In genomic region chr17:82320956-82321927, GRCh38 we compare ENCODE assay signal across 9 cellular contexts. TPM values are rescaled to one million over a fixed set of nuclear protein-coding genes. Genes with fewer than 3 reads are reported as not detected.
DNase-seq lines count a peak whose midpoint lies in the region; ATAC-seq and TF ChIP-seq lines count a peak whose summit lies in the region.
"Had no signal": no experiment of that assay in that cellular context is flagged by ENCODE, and none has a peak within 500 bp of the region (broad histone marks: within the 10 kb centered on the region; RNA-seq: fewer than 3 reads in every experiment).

No MANE protein-coding gene starts in this region.

- H3K36me3 Mint-ChIP-seq in activated naive CD4-positive, alpha-beta T cell treated with anti-CD3 and anti-CD28 coated beads, Interleukin-2, amount 10 ng/mL, durations not matched to agents 7 days and 5 days, result peaks cover 2% of the 10 kb centered on the region

- H3K9me3 Mint-ChIP-seq in activated naive CD4-positive, alpha-beta T cell treated with anti-CD3 and anti-CD28 coated beads, Interleukin-2, amount 10 ng/mL, durations not matched to agents 7 days and 5 days, result no peaks in the 10 kb centered on the region

- H3K4me1 Mint-ChIP-seq in activated naive CD4-positive, alpha-beta T cell treated with anti-CD3 and anti-CD28 coated beads, Interleukin-2, amount 10 ng/mL, durations not matched to agents 7 days and 5 days, result peaks cover 15% of the 10 kb centered on the region

- ATAC-seq in GM18873 (IDR thresholded peaks at IDR 0.05; ENCODE audit: low FRiP score, unreplicated experiment) (no peak), GM19395 (IDR thresholded peaks at IDR 0.05; ENCODE audit: unreplicated experiment) (no peak)

- peak; percentile 29 for DNase-seq in SK-MEL-5 (ENCODE audit: low read depth, low spot score)
- peak; percentile 82 for DNase-seq in activated naive CD4-positive, alpha-beta T cell treated with anti-CD3 and anti-CD28 coated beads, Interleukin-2, amount 10 ng/mL, durations not matched to agents 7 days and 5 days
- peak; percentile 86 for DNase-seq in iPS-NIHi7 (ENCODE audit: extremely low spot score)
- DNase-seq in stimulated activated CD8-positive, alpha-beta memory T cell treated with anti-CD3 and anti-CD28 coated beads, Interleukin-12 subunit alpha, Interleukin-12 subunit beta, amount 100 ng/mL, for 1 hour (ENCODE audit: low read depth), result peak; percentile 77
- DNase-seq in NCI-H1092 (lab: John Stamatoyannopoulos, UW), result no peak

- in situ Hi-C loops in SK-MEL-5 (cut with HindIII; ENCODE audit: low pct_unique_long_range_greater_than_20kb, low sequenced_read_pairs), result no loop called here

- peak overlapping the region; percentile 66 for H3K4me3 Mint-ChIP-seq in activated naive CD4-positive, alpha-beta T cell treated with anti-CD3 and anti-CD28 coated beads, Interleukin-2, amount 10 ng/mL, durations not matched to agents 7 days and 5 days

- peak overlapping the region; percentile 70 for H3K27ac Mint-ChIP-seq in activated naive CD4-positive, alpha-beta T cell treated with anti-CD3 and anti-CD28 coated beads, Interleukin-2, amount 10 ng/mL, durations not matched to agents 7 days and 5 days

- H3K27me3 Mint-ChIP-seq in activated naive CD4-positive, alpha-beta T cell treated with anti-CD3 and anti-CD28 coated beads, Interleukin-2, amount 10 ng/mL, durations not matched to agents 7 days and 5 days, result peaks cover 8% of the 10 kb centered on the region

- TF ChIP-seq CTCF in GM12874 (IDR thresholded peaks at IDR 0.05; ENCODE audit: insufficient read depth, low read depth, low read length), result peak; percentile 82

- CTCF ChIA-PET in activated naive CD4-positive, alpha-beta T cell treated with anti-CD3 and anti-CD28 coated beads, Interleukin-2, amount 10 ng/mL, durations not matched to agents 7 days and 5 days (lab: Charles Lee), result interaction anchor here (0.6 to 2.4 kb wide), 13 partner anchors 9 to 86 kb away, joined by 3 to 55 read pairs (median 4); no protein-coding TSS in a partner anchor

RNA-seq across cellular contexts. Expression of gene CD7, which starts 3.8 kb away (rescaled TPM):
- total RNA-seq in SK-MEL-5 (2014; rRNA removed; shearing (Covaris generic)), result not detected in 2 replicates
- 0.30 TPM in 1 of 2 replicates, not detected in the other for polyA plus RNA-seq in SK-MEL-5 (2015; cell fraction: cytosol; rRNA removed)
- not detected in 2 replicates for polyA plus RNA-seq in SK-MEL-5 (2015; cell fraction: nucleus; rRNA removed)
- total RNA-seq: temporal lobe had no signal

RNA-seq across cellular contexts. Expression of gene SECTM1, which starts 12.3 kb away (rescaled TPM):
- total RNA-seq in SK-MEL-5 (2014; rRNA removed; shearing (Covaris generic)), result 0.37 and 0.50 TPM in 2 replicates
- 1.3 and 4.5 TPM in 2 replicates for polyA plus RNA-seq in SK-MEL-5 (2015; cell fraction: cytosol; rRNA removed)
- 1.4 TPM in 1 of 2 replicates, not detected in the other for polyA plus RNA-seq in SK-MEL-5 (2015; cell fraction: nucleus; rRNA removed)

RNA-seq across cellular contexts. Expression of gene TEX19, which starts 37.8 kb away (rescaled TPM):
- total RNA-seq in SK-MEL-5 (2014; rRNA removed; shearing (Covaris generic)), result 0.05 and 0.19 TPM in 2 replicates
- 0.27 and 0.35 TPM in 2 replicates for polyA plus RNA-seq in SK-MEL-5 (2015; cell fraction: cytosol; rRNA removed)
- polyA plus RNA-seq in SK-MEL-5 (2015; cell fraction: nucleus; rRNA removed), result 0.18 TPM in 1 of 2 replicates, not detected in the other
- total RNA-seq: temporal lobe had no signal

RNA-seq across cellular contexts. Expression of gene CSNK1D, which starts 47.7 kb away (rescaled TPM):
- total RNA-seq in SK-MEL-5 (2014; rRNA removed; shearing (Covaris generic)), result 18.0 and 23.6 TPM in 2 replicates
- polyA plus RNA-seq in SK-MEL-5 (2015; cell fraction: cytosol; rRNA removed), result 106 and 112 TPM in 2 replicates
- 294 and 374 TPM in 2 replicates for polyA plus RNA-seq in SK-MEL-5 (2015; cell fraction: nucleus; rRNA removed)

RNA-seq across cellular contexts. Expression of gene UTS2R, which starts 50.3 kb away (rescaled TPM):
- not detected in 2 replicates for total RNA-seq in SK-MEL-5 (2014; rRNA removed; shearing (Covaris generic))
- polyA plus RNA-seq in SK-MEL-5 (2015; cell fraction: cytosol; rRNA removed), result not detected in 2 replicates
- not detected in 2 replicates for polyA plus RNA-seq in SK-MEL-5 (2015; cell fraction: nucleus; rRNA removed)
- total RNA-seq: temporal lobe had no signal
